20 cellular contexts compared by ENCODE assay signal in genomic region chr7:55522268-55522902, GRCh38. TPM values are rescaled to one million over a fixed set of nuclear protein-coding genes. Genes with fewer than 3 reads are reported as not detected.
A peak's percentile ranks its signal among the peaks of the same experiment; 100 is the strongest.
DNase-seq lines count a peak whose midpoint lies in the region; ATAC-seq and TF ChIP-seq lines count a peak whose summit lies in the region.
"Had no signal": no experiment of that assay in that cellular context is flagged by ENCODE, and none has a peak within 500 bp of the region (broad histone marks: within the 10 kb centered on the region; RNA-seq: fewer than 3 reads in every experiment).

No MANE protein-coding gene starts in this region.

- peaks cover 78% of the 10 kb centered on the region for H3K4me1 ChIP-seq in CD4-positive, alpha-beta memory T cell (ENCODE audit: insufficient read depth, low read length)
- peaks cover 14 to 20% of the 10 kb centered on the region in 2 donors for H3K4me1 ChIP-seq in mucosa of rectum (ENCODE audit: control insufficient read depth in 2 of 2, insufficient read depth in 2 of 2, low read length in 2 of 2)
- peaks cover 41% of the 10 kb centered on the region for H3K4me1 ChIP-seq in OCI-LY7 (ENCODE audit: insufficient read depth, low read length, poor library complexity, severe bottlenecking)
- H3K4me1 ChIP-seq: upper lobe of right lung had no signal

- ATAC-seq in activated T-helper 17 cell treated with anti-CD3 and anti-CD28 coated beads, Interleukin-2, amount 50 U/mL, for 72 hours (replicated peaks) = no peak
- no peak for ATAC-seq in HG03095 (IDR thresholded peaks at IDR 0.05; ENCODE audit: unreplicated experiment)
- ATAC-seq: GM12878, upper lobe of right lung had no signal

- no peak overlapping the region for H3K4me3 Mint-ChIP-seq in CD4-positive, alpha-beta memory T cell
- no peak overlapping the region for H3K4me3 Mint-ChIP-seq in activated T-helper 17 cell treated with anti-CD3 and anti-CD28 coated beads, Interleukin-2, amount 50 U/mL, for 72 hours

- H3K27me3 Mint-ChIP-seq in CD4-positive, alpha-beta memory T cell = no peaks in the 10 kb centered on the region
- H3K27me3 Mint-ChIP-seq in activated T-helper 17 cell treated with anti-CD3 and anti-CD28 coated beads, Interleukin-2, amount 50 U/mL, for 72 hours = no peaks in the 10 kb centered on the region

- H3K4me2 ChIP-seq in OCI-LY7 (ENCODE audit: low read length) = no peak overlapping the region; the same call in 1 of the 2 replicates

- H4K20me1 ChIP-seq in OCI-LY7 (ENCODE audit: insufficient read depth, low read length) = peaks cover 20% of the 10 kb centered on the region

- CTCF ChIA-PET in CD4-positive, alpha-beta memory T cell (lab: Charles Lee; ENCODE audit: partially characterized antibody) = interaction anchor here (0.8 kb wide), 2 partner anchors 11 to 71 kb away, joined by 3 to 4 read pairs; no protein-coding TSS in a partner anchor
- CTCF ChIA-PET in OCI-LY7 (lab: Charles Lee; ENCODE audit: unreplicated experiment) = interaction anchor here (0.9 to 1.4 kb wide), 2 partner anchors 11 to 19 kb away, joined by 3 to 5 read pairs; no protein-coding TSS in a partner anchor

- H3K36me3 Mint-ChIP-seq in CD4-positive, alpha-beta memory T cell = peaks cover 34 to 38% of the 10 kb centered on the region in 2 donors
- peaks cover 50% of the 10 kb centered on the region for H3K36me3 Mint-ChIP-seq in activated T-helper 17 cell treated with anti-CD3 and anti-CD28 coated beads, Interleukin-2, amount 50 U/mL, for 72 hours (ENCODE audit: low read depth)

- no TSS peak for BruUV-seq in OCI-LY7 (replicated peaks; lab: Mats Ljungman, UMichigan)

- TF ChIP-seq CTCF in OCI-LY7 (conservative IDR thresholded peaks at IDR 0.05; ENCODE audit: low read length) = no peak

- POLR2A ChIA-PET in CD4-positive, alpha-beta memory T cell (lab: Charles Lee; ENCODE audit: partially characterized antibody) = interaction anchor here (1.2 kb wide), 1 partner anchor 45 kb away, joined by 5 read pairs; no protein-coding TSS in a partner anchor
- POLR2A ChIA-PET in OCI-LY7 (lab: Charles Lee) = interaction anchor here (0.6 to 5.0 kb wide), 4 partner anchors 11 to 66 kb away, joined by 3 to 22 read pairs (median 4); no protein-coding TSS in a partner anchor

- H3K27me3 ChIP-seq in CD4-positive, alpha-beta memory T cell (ENCODE audit: insufficient read depth, low read length) = no peaks in the 10 kb centered on the region
- no peaks in the 10 kb centered on the region for H3K27me3 ChIP-seq in mucosa of rectum (ENCODE audit: control insufficient read depth in 2 of 2, insufficient read depth in 2 of 2, low read length in 2 of 2)
- H3K27me3 ChIP-seq: esophagus muscularis mucosa, Peyer's patch, upper lobe of right lung had no signal

- H3K27ac Mint-ChIP-seq in CD4-positive, alpha-beta memory T cell = peak overlapping the region in 4 of 7 donors; percentile 14 to 50 (median 30)
- peak overlapping the region; percentile 49 for H3K27ac Mint-ChIP-seq in activated T-helper 17 cell treated with anti-CD3 and anti-CD28 coated beads, Interleukin-2, amount 50 U/mL, for 72 hours

- intact Hi-C loops in CD4-positive, alpha-beta memory T cell (cut with micrococcal nuclease) = no loop called here
- intact Hi-C loops in OCI-LY7 (cut with micrococcal nuclease; ENCODE audit: unreplicated experiment) = no loop called here

- no peak for DNase-seq in CD4-positive, alpha-beta memory T cell
- DNase-seq in NCI-H2107 (lab: John Stamatoyannopoulos, UW) = peak; percentile 53
- DNase-seq in stimulated activated CD4-positive, alpha-beta T cell treated with anti-CD3 and anti-CD28 coated beads, Interleukin-4, amount 100 ng/mL, for 4 hours = no peak
- no peak for DNase-seq in COR-L47 (lab: John Stamatoyannopoulos, UW)
- DNase-seq in OCI-LY7 (ENCODE audit: low spot score) = no peak
- DNase-seq: activated gamma-delta T cell; aorta; head of caudate nucleus; mesendoderm; NCI-H446 treated with DMSO at 0.1 percent for 48 hours; nucleus accumbens; stimulated activated naive CD4-positive, alpha-beta T cell; upper lobe of right lung had no signal

- H3K4me1 Mint-ChIP-seq in CD4-positive, alpha-beta memory T cell = peaks cover 52 to 97% (median 76%) of the 10 kb centered on the region in 4 donors
- H3K4me1 Mint-ChIP-seq in activated T-helper 17 cell treated with anti-CD3 and anti-CD28 coated beads, Interleukin-2, amount 50 U/mL, for 72 hours = peaks cover 69% of the 10 kb centered on the region

- peaks cover 49% of the 10 kb centered on the region; the same call in 1 of the 2 replicates for H3K79me2 ChIP-seq in OCI-LY7 (ENCODE audit: insufficient read depth, low read depth, low read length)

- H3K36me3 ChIP-seq in CD4-positive, alpha-beta memory T cell (ENCODE audit: insufficient read depth, low read length) = peaks cover 17% of the 10 kb centered on the region
- H3K36me3 ChIP-seq in mucosa of rectum (ENCODE audit: control insufficient read depth in 2 of 2, insufficient read depth in 2 of 2, low read length in 2 of 2) = peaks cover 17 to 19% of the 10 kb centered on the region in 2 donors
- H3K36me3 ChIP-seq in OCI-LY7 (ENCODE audit: insufficient read depth, low read length) = peaks cover 44% of the 10 kb centered on the region
- H3K36me3 ChIP-seq: HAP-1 had no signal

- no peaks in the 10 kb centered on the region for H3K9me2 ChIP-seq in OCI-LY7 (ENCODE audit: insufficient read depth, low read length)

- no peak overlapping the region for H3K4me3 ChIP-seq in CD4-positive, alpha-beta memory T cell (ENCODE audit: low read length in 2 of 2)
- peak overlapping the region in 1 of 2 donors; percentile 26 for H3K4me3 ChIP-seq in mucosa of rectum (ENCODE audit: low read length in 2 of 2)
- no peak overlapping the region for H3K4me3 ChIP-seq in OCI-LY7 (ENCODE audit: low read depth, low read length, poor library complexity, severe bottlenecking)
- H3K4me3 ChIP-seq: esophagus muscularis mucosa, GM12878, HAP-1, Peyer's patch, upper lobe of right lung had no signal

- H3K9me3 Mint-ChIP-seq in CD4-positive, alpha-beta memory T cell = no peaks in the 10 kb centered on the region
- H3K9me3 Mint-ChIP-seq in activated T-helper 17 cell treated with anti-CD3 and anti-CD28 coated beads, Interleukin-2, amount 50 U/mL, for 72 hours = no peaks in the 10 kb centered on the region

- peak overlapping the region; percentile 32 to 48 for H3K9ac ChIP-seq in mucosa of rectum (ENCODE audit: low read depth in 1 of 2, low read length in 2 of 2)

- no peaks in the 10 kb centered on the region for H3K9me3 ChIP-seq in CD4-positive, alpha-beta memory T cell (ENCODE audit: control insufficient read depth in 1 of 2, low read length in 2 of 2)
- no peaks in the 10 kb centered on the region for H3K9me3 ChIP-seq in mucosa of rectum (ENCODE audit: control insufficient read depth in 2 of 2, low read length in 2 of 2)
- H3K9me3 ChIP-seq in OCI-LY7 (ENCODE audit: low read length) = no peaks in the 10 kb centered on the region
- H3K9me3 ChIP-seq: esophagus muscularis mucosa, HAP-1, Peyer's patch, upper lobe of right lung had no signal

- no peak overlapping the region for H2AFZ ChIP-seq in OCI-LY7 (ENCODE audit: low read length)

- H3K27ac ChIP-seq in CD4-positive, alpha-beta memory T cell (ENCODE audit: low read depth, low read length) = no peak overlapping the region
- H3K27ac ChIP-seq in mucosa of rectum (ENCODE audit: low read depth in 2 of 2, low read length in 2 of 2) (peak overlapping the region; percentile 72 to 77), OCI-LY7 (ENCODE audit: low read depth, low read length, poor library complexity, severe bottlenecking) (no peak overlapping the region)
- H3K27ac ChIP-seq: esophagus muscularis mucosa, upper lobe of right lung had no signal

RNA-seq across cellular contexts. Expression of gene VOPP1, which starts 49.9 kb away (rescaled TPM):
- 10 to 100 TPM; 91.0 to 98.7 TPM for total RNA-seq in CD4-positive, alpha-beta memory T cell
- 10 to 100 TPM; 43.0 to 90.4 TPM for polyA plus RNA-seq in CD4-positive, alpha-beta memory T cell
- total RNA-seq in activated T-helper 17 cell treated with anti-CD3 and anti-CD28 coated beads, Interleukin-2, amount 50 U/mL, for 72 hours = 10 to 100 TPM; 58.0 to 70.9 TPM
- total RNA-seq in OCI-LY7 (2014; rRNA removed; shearing (Covaris generic)) = 66.9 and 68.8 TPM in 2 replicates
- total RNA-seq in OCI-LY7 (2022) = 72.1 and 73.9 TPM in 2 replicates

Comparison
In these comparisons a context has a peak if more than half of its experiments do, and no peak if none do; other contexts are left out.
1. H3K27ac ChIP-seq: peak in mucosa of rectum (2 of 2); none in CD4-positive, alpha-beta memory T cell (single experiment) and OCI-LY7 (single experiment).